In the genomic region with DNA sequence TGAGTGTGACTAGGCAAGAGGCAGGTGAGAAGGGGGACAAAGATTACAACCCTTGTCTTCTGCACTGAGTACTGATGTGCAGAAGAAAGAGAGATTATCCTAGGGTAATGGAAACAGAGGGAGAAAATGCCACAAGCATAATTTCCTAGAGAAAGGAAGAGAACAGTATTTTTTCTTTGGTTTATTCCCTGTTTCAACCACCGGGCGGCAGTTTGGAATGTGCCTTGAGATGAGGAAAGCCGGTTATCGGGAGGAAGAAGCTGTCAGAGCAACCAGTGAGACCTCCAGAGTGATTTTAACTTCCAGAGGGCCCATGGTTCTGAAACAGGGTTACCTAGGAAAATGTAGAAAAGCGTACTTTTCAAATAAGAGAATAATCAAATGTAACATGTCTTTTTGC, we compare ENCODE assay signal across 8 cellular contexts.
DNase-seq lines count a peak whose midpoint lies in the region; ATAC-seq and TF ChIP-seq lines count a peak whose summit lies in the region.

No MANE protein-coding gene starts in this region.

- ATAC-seq in natural killer cell = no peak

- H3K4me1 ChIP-seq in adrenal gland (replicated peaks in 1 of 2) = no peaks in the 10 kb centered on the region

- H3K9me3 Mint-ChIP-seq in natural killer cell = no peaks in the 10 kb centered on the region

- no peak for TF ChIP-seq POLR2A in adrenal gland (IDR thresholded peaks at IDR 0.05)

- WGBS in adrenal gland, 4 donors = 20 to 37% (median 32%) methylated on average over 5 of the region's 5 CpGs

- no peak overlapping the region for H3K4me3 ChIP-seq in adrenal gland

- no peaks in the 10 kb centered on the region for H3K27me3 Mint-ChIP-seq in natural killer cell (ENCODE audit: low read depth in 2 of 2)

- H3K4me1 Mint-ChIP-seq in natural killer cell = no peaks in the 10 kb centered on the region

- no peaks in the 10 kb centered on the region for H3K36me3 Mint-ChIP-seq in natural killer cell

- H3K9me3 ChIP-seq in adrenal gland (replicated peaks in 1 of 3) = no peaks in the 10 kb centered on the region

- no peaks in the 10 kb centered on the region for H3K27me3 ChIP-seq in adrenal gland

- peak; percentile 7 for DNase-seq in DMS 273 treated with DMSO at 0.1 percent for 48 hours (lab: John Stamatoyannopoulos, UW)
- DNase-seq in Kasumi-1 (lab: John Stamatoyannopoulos, UW) = peak; percentile 38 to 45
- peak in 5 of 7 donors; percentile 38 to 63 (median 54) for DNase-seq in adrenal gland
- DNase-seq in iPS DF 19.7 (ENCODE audit: low read depth, low spot score) = peak; percentile 17
- DNase-seq in superior temporal gyrus (ENCODE audit: extremely low spot score) = peak; percentile 83
- DNase-seq in cerebellar nuclear complex (lab: John Stamatoyannopoulos, UW) = no peak
- DNase-seq in natural killer cell = no peak
- DNase-seq in activated CD4-positive, alpha-beta T cell treated with anti-CD3 and anti-CD28 coated beads, Interleukin-2, amount 50 U/mL, for 4 hours = no peak

- TF ChIP-seq CTCF in adrenal gland (IDR thresholded peaks at IDR 0.05) = peak; percentile 23 to 64 (median 50)
- TF ChIP-seq CTCF in natural killer cell (IDR thresholded peaks at IDR 0.05) = no peak

- H3K27ac ChIP-seq in adrenal gland = no peak overlapping the region

- intact Hi-C loops in adrenal gland (cut with DNase I) (no loop called here), natural killer cell (cut with micrococcal nuclease) (no loop called here)

- peaks cover 0 to 18% of the 10 kb centered on the region in 2 donors for H3K36me3 ChIP-seq in adrenal gland (replicated peaks in 1 of 2)

- no peak overlapping the region for H3K4me3 Mint-ChIP-seq in natural killer cell

- peak overlapping the region in 1 of 2 donors; percentile 17 for H3K27ac Mint-ChIP-seq in natural killer cell

Comparison
In these comparisons a context has a peak if more than half of its experiments do, and no peak if none do; other contexts are left out.
1. DNase-seq: peak in DMS 273 treated with DMSO at 0.1 percent for 48 hours (single experiment), Kasumi-1 (2 of 2), adrenal gland (5 of 7), iPS DF 19.7 (single experiment) and superior temporal gyrus (single experiment); none in cerebellar nuclear complex (0 of 2), natural killer cell (single experiment) and activated CD4-positive, alpha-beta T cell treated with anti-CD3 and anti-CD28 coated beads, Interleukin-2, amount 50 U/mL, for 4 hours (0 of 2).